Comparison of ENCODE assay signal across 9 cellular contexts in genomic region chr2:153519260-153519875, GRCh38. TPM values are rescaled to one million over a fixed set of nuclear protein-coding genes. Genes with fewer than 3 reads are reported as not detected.
DNase-seq lines count a peak whose midpoint lies in the region; ATAC-seq and TF ChIP-seq lines count a peak whose summit lies in the region.
"Had no signal": no experiment of that assay in that cellular context is flagged by ENCODE, and none has a peak within 500 bp of the region (broad histone marks: within the 10 kb centered on the region; RNA-seq: fewer than 3 reads in every experiment).

No MANE protein-coding gene starts in this region.

- no peak overlapping the region for H3K4me3 Mint-ChIP-seq in activated T-cell treated with anti-CD3 and anti-CD28 coated beads, Interleukin-2, amount 50 U/mL, for 4 hours
- H3K4me3 Mint-ChIP-seq in progenitor cell of endocrine pancreas (ENCODE audit: low read depth) = no peak overlapping the region

- H3K27me3 Mint-ChIP-seq in activated T-cell treated with anti-CD3 and anti-CD28 coated beads, Interleukin-2, amount 50 U/mL, for 4 hours (ENCODE audit: low read depth) = no peaks in the 10 kb centered on the region
- no peaks in the 10 kb centered on the region for H3K27me3 Mint-ChIP-seq in progenitor cell of endocrine pancreas

- TF ChIP-seq CTCF in foreskin keratinocyte (conservative IDR thresholded peaks at IDR 0.05) (peak; percentile 79), progenitor cell of endocrine pancreas (IDR thresholded peaks at IDR 0.05; ENCODE audit: unreplicated experiment) (peak; percentile 95)

- no peaks in the 10 kb centered on the region for H3K27me3 ChIP-seq in foreskin keratinocyte

- H3K9me3 Mint-ChIP-seq in activated T-cell treated with anti-CD3 and anti-CD28 coated beads, Interleukin-2, amount 50 U/mL, for 4 hours = no peaks in the 10 kb centered on the region
- H3K9me3 Mint-ChIP-seq in progenitor cell of endocrine pancreas (ENCODE audit: low read depth) = peaks cover 15% of the 10 kb centered on the region
- H3K9me3 Mint-ChIP-seq: activated naive CD4-positive, alpha-beta T cell treated with anti-CD3 and anti-CD28 coated beads, Interleukin-2, amount 50 U/mL, for 72 hours had no signal

- DNase-seq in DMS53 (lab: John Stamatoyannopoulos, UW) (peak; percentile 49), NCI-H82 (lab: John Stamatoyannopoulos, UW) (peak; percentile 84), foreskin keratinocyte (peak; percentile 2 to 23), progenitor cell of endocrine pancreas (ENCODE audit: low spot score, unreplicated experiment) (peak; percentile 26), hepatic stellate cell (ENCODE audit: low spot score) (no peak)
- peak; percentile 34 for DNase-seq in activated T-cell treated with anti-CD3 and anti-CD28 coated beads, Interleukin-2, amount 50 U/mL, for 4 hours

- no peaks in the 10 kb centered on the region for H3K36me3 Mint-ChIP-seq in activated T-cell treated with anti-CD3 and anti-CD28 coated beads, Interleukin-2, amount 50 U/mL, for 4 hours (ENCODE audit: insufficient read depth)
- peaks cover 3% of the 10 kb centered on the region for H3K36me3 Mint-ChIP-seq in progenitor cell of endocrine pancreas (ENCODE audit: insufficient read depth)
- H3K36me3 Mint-ChIP-seq: activated naive CD4-positive, alpha-beta T cell treated with anti-CD3 and anti-CD28 coated beads, Interleukin-2, amount 50 U/mL, for 72 hours had no signal

- H3K4me1 Mint-ChIP-seq in activated T-cell treated with anti-CD3 and anti-CD28 coated beads, Interleukin-2, amount 50 U/mL, for 4 hours (ENCODE audit: low read depth) = no peaks in the 10 kb centered on the region
- peaks cover 13% of the 10 kb centered on the region for H3K4me1 Mint-ChIP-seq in progenitor cell of endocrine pancreas (ENCODE audit: low read depth)

- no peaks in the 10 kb centered on the region for H3K4me1 ChIP-seq in foreskin keratinocyte

- H3K27ac Mint-ChIP-seq in progenitor cell of endocrine pancreas = no peak overlapping the region
- H3K27ac Mint-ChIP-seq: activated naive CD4-positive, alpha-beta T cell treated with anti-CD3 and anti-CD28 coated beads, Interleukin-2, amount 50 U/mL, for 72 hours had no signal

- H3K27ac ChIP-seq in foreskin keratinocyte = no peak overlapping the region

- peak; percentile 71 for ATAC-seq in HG02885 (IDR thresholded peaks at IDR 0.05; ENCODE audit: poor library complexity, unreplicated experiment)
- ATAC-seq in activated T-cell treated with anti-CD3 and anti-CD28 coated beads, Interleukin-2, amount 50 U/mL, for 4 hours = no peak
- no peak for ATAC-seq in foreskin keratinocyte
- ATAC-seq in HG03108 (IDR thresholded peaks at IDR 0.05; ENCODE audit: unreplicated experiment) = no peak
- ATAC-seq: activated naive CD4-positive, alpha-beta T cell treated with anti-CD3 and anti-CD28 coated beads, Interleukin-2, amount 50 U/mL, for 72 hours had no signal

RNA-seq across cellular contexts. Expression of gene RPRM, which starts 40.8 kb away (rescaled TPM):
- total RNA-seq in activated T-cell treated with anti-CD3 and anti-CD28 coated beads, Interleukin-2, amount 50 U/mL, for 4 hours = under 1 TPM in 1 of 3 donors, not detected in 2; 0.15 TPM
- total RNA-seq in foreskin keratinocyte (not detected in 2 replicates), progenitor cell of endocrine pancreas (2.4 and 3.1 TPM in 2 replicates)
- not detected in 2 replicates for polyA plus RNA-seq in foreskin keratinocyte
- total RNA-seq: activated naive CD4-positive, alpha-beta T cell treated with anti-CD3 and anti-CD28 coated beads, Interleukin-2, amount 50 U/mL, for 72 hours had no signal
